Comparison of ENCODE assay signal across 9 cellular contexts in the genomic region with DNA sequence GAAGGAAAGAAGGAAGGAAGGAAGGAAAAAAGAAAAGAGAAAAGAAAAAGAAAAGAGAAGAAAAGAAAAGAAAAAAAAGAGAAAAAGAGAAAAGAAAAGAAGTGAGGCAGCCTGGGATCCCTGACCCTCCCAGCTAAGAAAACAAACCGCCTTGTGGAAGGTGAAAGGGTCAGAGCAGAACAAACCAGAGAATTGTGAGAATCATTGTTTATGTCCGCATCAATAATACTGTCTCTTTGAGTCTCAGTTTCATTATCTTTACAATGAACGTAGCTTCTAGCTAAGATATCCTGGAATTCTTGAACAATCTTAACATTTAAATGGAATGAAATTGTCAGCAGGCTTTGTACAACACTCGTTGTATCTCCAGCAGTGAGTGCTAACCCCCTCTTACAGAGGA.
DNase-seq lines count a peak whose midpoint lies in the region; ATAC-seq and TF ChIP-seq lines count a peak whose summit lies in the region.
"Had no signal": no experiment of that assay in that cellular context is flagged by ENCODE, and none has a peak within 500 bp of the region (broad histone marks: within the 10 kb centered on the region; RNA-seq: fewer than 3 reads in every experiment).

No MANE protein-coding gene starts in this region.

- intact Hi-C loops in ascending aorta (cut with DNase I): loop anchor here (5.0 kb wide), 1 partner anchor 55 kb away; no protein-coding TSS in a partner anchor

- peak overlapping the region; percentile 88 to 90 for H3K27ac ChIP-seq in ascending aorta
- H3K27ac ChIP-seq in layer of hippocampus (ENCODE audit: low read depth, low read length): peak overlapping the region; percentile 80
- peak overlapping the region; percentile 91 for H3K27ac ChIP-seq in smooth muscle cell (ENCODE audit: low read depth)

- H3K4me3 ChIP-seq in ascending aorta (no peak overlapping the region), smooth muscle cell (no peak overlapping the region)

- no peak for ATAC-seq in HG03565 (IDR thresholded peaks at IDR 0.05; ENCODE audit: unreplicated experiment)

- H3K9me3 ChIP-seq in ascending aorta (no peaks in the 10 kb centered on the region), smooth muscle cell (replicated peaks; ENCODE audit: low read depth) (no peaks in the 10 kb centered on the region)

- DNase-seq in HT1080 (ENCODE audit: low read depth) (peak; percentile 16), ascending aorta (ENCODE audit: low spot score in 2 of 2) (no peak), smooth muscle cell (lab: John Stamatoyannopoulos, UW; ENCODE audit: unreplicated experiment) (no peak), KBM-7 (no peak), globus pallidus (ENCODE audit: low spot score) (no peak)
- DNase-seq: cerebellar nuclear complex, glutamatergic neuron had no signal

- peak overlapping the region; percentile 39 for H2AFZ ChIP-seq in smooth muscle cell (ENCODE audit: low read depth)

- 63% methylated on average over 4 of the region's 4 CpGs for WGBS in smooth muscle cell (ENCODE audit: low lambda C conversion rate)

- H3K9ac ChIP-seq in smooth muscle cell (ENCODE audit: low read depth): peak overlapping the region; percentile 85

- H3K79me2 ChIP-seq in smooth muscle cell (ENCODE audit: low read depth): no peaks in the 10 kb centered on the region

- H3K4me1 ChIP-seq in ascending aorta: peaks cover 29 to 56% of the 10 kb centered on the region in 2 donors
- H3K4me1 ChIP-seq in smooth muscle cell (ENCODE audit: low read depth): peaks cover 26% of the 10 kb centered on the region

- H3F3A ChIP-seq in smooth muscle cell (ENCODE audit: low read depth): peaks cover 14% of the 10 kb centered on the region

- H4K20me1 ChIP-seq in smooth muscle cell (ENCODE audit: low read depth): no peaks in the 10 kb centered on the region

- in situ Hi-C loops in KBM-7 (cut with MboI; ENCODE audit: low pct_unique_long_range_greater_than_20kb, low sequenced_read_pairs): no loop called here

- no peaks in the 10 kb centered on the region for H3K36me3 ChIP-seq in ascending aorta
- no peaks in the 10 kb centered on the region for H3K36me3 ChIP-seq in smooth muscle cell (ENCODE audit: low read depth)

- H3K4me2 ChIP-seq in smooth muscle cell: peak overlapping the region; percentile 84

- no peak for TF ChIP-seq CTCF in ascending aorta (IDR thresholded peaks at IDR 0.05)
- TF ChIP-seq CTCF in smooth muscle cell (IDR thresholded peaks at IDR 0.05; ENCODE audit: borderline replicate concordance, insufficient read depth, poor library complexity, severe bottlenecking): no peak

- no peaks in the 10 kb centered on the region for H3K27me3 ChIP-seq in ascending aorta
- no peaks in the 10 kb centered on the region for H3K27me3 ChIP-seq in layer of hippocampus (ENCODE audit: control insufficient read depth, insufficient read depth, low read length)
- H3K27me3 ChIP-seq in smooth muscle cell (ENCODE audit: low read depth): no peaks in the 10 kb centered on the region
